13 cellular contexts compared by ENCODE assay signal in the genomic region with DNA sequence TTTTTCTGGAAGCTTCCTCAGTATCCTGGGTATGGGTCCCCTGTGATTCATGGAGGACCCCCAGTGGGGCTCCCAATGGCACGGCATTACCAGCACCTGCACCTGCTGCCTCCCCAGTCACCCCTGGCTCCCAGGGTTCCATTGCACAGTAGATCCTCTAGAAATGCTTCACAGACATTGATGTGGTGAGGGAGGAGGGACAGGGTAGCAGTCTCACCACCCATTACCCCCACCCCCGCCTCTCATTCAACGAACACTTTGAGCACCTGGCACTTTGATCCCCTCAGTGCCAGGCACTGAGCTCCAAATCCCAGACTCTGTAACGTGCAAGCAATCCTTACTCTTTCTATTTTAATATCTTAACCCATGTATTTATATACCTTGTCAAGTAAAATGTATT.
"Had no signal": no experiment of that assay in that cellular context is flagged by ENCODE, and none has a peak within 500 bp of the region (broad histone marks: within the 10 kb centered on the region; RNA-seq: fewer than 3 reads in every experiment).

No MANE protein-coding gene starts in this region.

- H3K4me1 Mint-ChIP-seq: nephron had no signal

- H3K36me3 ChIP-seq: cardiac muscle cell, tibial nerve, vagina had no signal

- H3K9me3 Mint-ChIP-seq: activated T-cell treated with anti-CD3 and anti-CD28 coated beads, Interleukin-2, amount 50 U/mL, for 4 hours; immature natural killer cell had no signal

- H3K4me3 ChIP-seq: cardiac muscle cell, dorsolateral prefrontal cortex, tibial nerve, vagina had no signal

- H3K27ac Mint-ChIP-seq: immature natural killer cell, nephron had no signal

- H3K27ac ChIP-seq: cardiac muscle cell, vagina had no signal

- H3K4me3 Mint-ChIP-seq: activated T-cell treated with anti-CD3 and anti-CD28 coated beads, Interleukin-2, amount 50 U/mL, for 4 hours; endodermal cell; nephron had no signal

- H3K27me3 ChIP-seq: cardiac muscle cell, dorsolateral prefrontal cortex, tibial nerve, vagina had no signal

- H3K9me3 ChIP-seq: tibial nerve, vagina had no signal

- DNase-seq: activated CD4-positive, alpha-beta T cell treated with anti-CD3 and anti-CD28 coated beads, Interleukin-2, amount 50 U/mL, for 48 hours; activated effector memory CD4-positive, alpha-beta T cell treated with anti-CD3 and anti-CD28 coated beads, Interleukin-2, amount 50 U/mL, for 16 hours; activated T-cell treated with anti-CD3 and anti-CD28 coated beads, Interleukin-2, amount 50 U/mL, for 4 hours; dorsolateral prefrontal cortex; head of caudate nucleus; immature natural killer cell; occipital lobe; stimulated activated CD4-positive, alpha-beta T cell treated with anti-CD3 and anti-CD28 coated beads, Interleukin-2, amount 100 ng/mL, for 48 hours had no signal

- H3K4me1 ChIP-seq: tibial nerve, vagina had no signal
